In the genomic region with DNA sequence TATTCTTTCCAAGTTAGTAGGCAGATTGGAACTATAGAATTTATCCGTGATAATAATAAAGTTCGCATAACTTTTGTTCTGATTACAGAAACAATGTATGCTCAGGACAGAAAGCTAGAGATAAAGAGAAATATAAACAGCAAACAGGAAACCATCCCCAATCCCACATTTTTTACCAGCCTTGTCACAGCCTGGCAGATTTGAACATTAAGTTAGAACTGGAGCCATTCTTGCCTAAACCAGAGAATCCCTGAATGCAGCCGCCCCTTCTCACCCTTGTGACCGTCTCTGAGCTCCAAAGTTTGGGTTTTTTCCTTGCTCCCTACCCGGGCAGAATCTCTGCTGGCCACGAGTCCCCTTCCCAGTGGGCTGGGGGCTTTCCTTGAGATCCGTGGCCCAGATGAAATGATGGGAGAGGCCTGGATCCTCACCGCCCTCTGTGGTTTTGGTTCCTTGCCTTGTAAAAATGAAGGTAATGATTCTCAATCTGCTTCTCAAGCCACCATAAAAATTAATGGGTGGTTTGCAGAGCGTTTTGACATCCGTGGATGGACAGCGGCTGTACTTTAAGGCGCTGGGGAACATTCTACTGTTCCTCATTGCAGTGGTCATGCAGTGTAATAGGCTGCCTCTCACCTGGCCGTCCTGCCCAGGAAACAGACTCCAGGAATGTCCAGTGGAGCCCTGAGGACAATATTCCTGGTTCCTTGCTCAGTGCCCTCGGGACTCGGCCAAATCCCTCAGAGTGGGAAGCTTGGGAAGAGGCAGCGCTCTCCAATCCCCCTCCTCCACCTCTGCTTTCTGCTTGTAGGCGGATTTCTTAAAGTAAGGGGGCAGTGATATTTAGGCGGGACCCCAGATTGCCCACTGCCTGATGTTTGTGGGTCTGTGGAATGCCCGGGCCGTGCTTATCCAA, we compare ENCODE assay signal across 8 cellular contexts. TPM values are rescaled to one million over a fixed set of nuclear protein-coding genes. Genes with fewer than 3 reads are reported as not detected.
DNase-seq lines count a peak whose midpoint lies in the region; ATAC-seq and TF ChIP-seq lines count a peak whose summit lies in the region.

No MANE protein-coding gene starts in this region.

- H3K4me1 Mint-ChIP-seq in naive thymus-derived CD4-positive, alpha-beta T cell, result peaks cover 5 to 24% (median 16%) of the 10 kb centered on the region in 7 donors

- ATAC-seq in naive thymus-derived CD4-positive, alpha-beta T cell, result no peak

- H2AFZ ChIP-seq in KMS-11 (ENCODE audit: low read depth), result peak overlapping the region; percentile 68; the same call in 1 of the 2 replicates

- peak overlapping the region in 9 of 10 donors; percentile 35 to 79 (median 51) for H3K4me3 Mint-ChIP-seq in naive thymus-derived CD4-positive, alpha-beta T cell

- H3K36me3 ChIP-seq in KMS-11 (ENCODE audit: insufficient read depth), result no peaks in the 10 kb centered on the region
- no peaks in the 10 kb centered on the region for H3K36me3 ChIP-seq in endocrine pancreas (ENCODE audit: control insufficient read depth, insufficient read depth, low read length)
- no peaks in the 10 kb centered on the region for H3K36me3 ChIP-seq in naive thymus-derived CD4-positive, alpha-beta T cell (ENCODE audit: control insufficient read depth in 2 of 3, insufficient read depth in 3 of 3, low read length in 3 of 3)

- CTCF ChIA-PET in naive thymus-derived CD4-positive, alpha-beta T cell (lab: Charles Lee), result no interaction called here

- intact Hi-C loops in naive thymus-derived CD4-positive, alpha-beta T cell (cut with micrococcal nuclease), result no loop called here

- H3K27me3 Mint-ChIP-seq in naive thymus-derived CD4-positive, alpha-beta T cell, result peaks cover 66 to 82% (median 76%) of the 10 kb centered on the region in 5 donors

- TF ChIP-seq CTCF in KMS-11 (conservative IDR thresholded peaks at IDR 0.05; ENCODE audit: low read depth, low read length), result no peak

- H3K9ac ChIP-seq in KMS-11, result no peak overlapping the region; the same call in 1 of the 2 replicates
- peak overlapping the region; percentile 75 for H3K9ac ChIP-seq in endocrine pancreas (ENCODE audit: control insufficient read depth, insufficient read depth, low read length)

- H3K27me3 ChIP-seq in KMS-11 (ENCODE audit: insufficient read depth, low read depth), result no peaks in the 10 kb centered on the region
- no peaks in the 10 kb centered on the region for H3K27me3 ChIP-seq in endocrine pancreas (ENCODE audit: control insufficient read depth, insufficient read depth, low read length)
- no peaks in the 10 kb centered on the region for H3K27me3 ChIP-seq in naive thymus-derived CD4-positive, alpha-beta T cell (ENCODE audit: control insufficient read depth in 2 of 2, insufficient read depth in 2 of 2, low read length in 2 of 2)

- DNase-seq in AG08395 (ENCODE audit: low spot score) (peak; percentile 24), NCI-H1092 treated with DMSO at 0.1 percent for 48 hours (lab: John Stamatoyannopoulos, UW) (no peak), hippocampal formation (lab: John Stamatoyannopoulos, UW) (no peak), middle frontal gyrus (ENCODE audit: extremely low spot score, low spot score) (no peak)
- DNase-seq in naive thymus-derived CD4-positive, alpha-beta T cell, result no peak
- DNase-seq in stimulated activated CD4-positive, alpha-beta T cell treated with anti-CD3 and anti-CD28 coated beads, Interleukin-1b, Interleukin-23, amount 100 ng/mL, for 48 hours, result no peak

- H4K20me1 ChIP-seq in KMS-11 (ENCODE audit: insufficient read depth), result no peaks in the 10 kb centered on the region

- H3K4me1 ChIP-seq in KMS-11 (ENCODE audit: low read depth, poor library complexity, severe bottlenecking) (no peaks in the 10 kb centered on the region), endocrine pancreas (ENCODE audit: control insufficient read depth, insufficient read depth, low read length) (no peaks in the 10 kb centered on the region)
- no peaks in the 10 kb centered on the region for H3K4me1 ChIP-seq in naive thymus-derived CD4-positive, alpha-beta T cell (ENCODE audit: control insufficient read depth in 2 of 2, insufficient read depth in 2 of 2, low read length in 2 of 2)

- POLR2A ChIA-PET in naive thymus-derived CD4-positive, alpha-beta T cell (lab: Charles Lee), result no interaction called here

- H3K4me3 ChIP-seq in KMS-11 (IDR thresholded peaks at IDR 0.05; ENCODE audit: insufficient read depth, low read depth, low read length) (peak overlapping the region; percentile 10), endocrine pancreas (ENCODE audit: control insufficient read depth, insufficient read depth, low read length) (peak overlapping the region; percentile 45)
- no peak overlapping the region for H3K4me3 ChIP-seq in naive thymus-derived CD4-positive, alpha-beta T cell (ENCODE audit: low read length)

- H3K4me2 ChIP-seq in KMS-11, result peak overlapping the region; percentile 80

- H3K9me3 Mint-ChIP-seq in naive thymus-derived CD4-positive, alpha-beta T cell, result peaks cover 0 to 4% (median 0%) of the 10 kb centered on the region in 11 donors

- peaks cover 27% of the 10 kb centered on the region; the same call in 1 of the 2 replicates for H3K79me2 ChIP-seq in KMS-11 (ENCODE audit: insufficient read depth, low read depth)

- peaks cover 0 to 6% (median 0%) of the 10 kb centered on the region in 5 donors for H3K36me3 Mint-ChIP-seq in naive thymus-derived CD4-positive, alpha-beta T cell

- H3K27ac Mint-ChIP-seq in naive thymus-derived CD4-positive, alpha-beta T cell, result no peak overlapping the region

- H3K27ac ChIP-seq in KMS-11, result no peak overlapping the region
- no peak overlapping the region for H3K27ac ChIP-seq in naive thymus-derived CD4-positive, alpha-beta T cell (ENCODE audit: low read depth, low read length)

- H3K9me3 ChIP-seq in endocrine pancreas (ENCODE audit: control insufficient read depth, low read length), result no peaks in the 10 kb centered on the region
- no peaks in the 10 kb centered on the region for H3K9me3 ChIP-seq in naive thymus-derived CD4-positive, alpha-beta T cell (ENCODE audit: control insufficient read depth in 2 of 3, low read length in 3 of 3)

RNA-seq across cellular contexts. Expression of gene SH3BP4, which starts 1.6 kb away (rescaled TPM):
- total RNA-seq in naive thymus-derived CD4-positive, alpha-beta T cell, result 1 to 10 TPM in 1 of 5 experiments, under 1 TPM in 3, not detected in 1; 0.41 to 2.6 (median 0.63) TPM
- not detected for polyA plus RNA-seq in naive thymus-derived CD4-positive, alpha-beta T cell
